Comparison of ENCODE assay signal across 24 cellular contexts in genomic region chr5:159727167-159727566, GRCh38.
"Had no signal": no experiment of that assay in that cellular context is flagged by ENCODE, and none has a peak within 500 bp of the region (broad histone marks: within the 10 kb centered on the region; RNA-seq: fewer than 3 reads in every experiment).

No MANE protein-coding gene starts in this region.

- ATAC-seq: gastrocnemius medialis; left cardiac atrium; lower lobe of right lung; natural killer cell treated with Interleukin-12 subunit alpha and Interleukin-12 subunit beta and Interleukin-15 and Interleukin-18, amount 100 ng/mL, for 72 hours; psoas muscle; sciatic nerve; stimulated activated memory B cell treated with anti-CD40 and anti-IgM and Interleukin-4, amounts not matched to agents 10 μg/mL and 1 μg/mL and 100 μg/mL, for 72 hours; upper lobe of right lung had no signal

- H3K4me1 ChIP-seq: colonic mucosa, gastrocnemius medialis, left ventricle myocardium inferior, lower lobe of right lung, parathyroid adenoma, psoas muscle, tibial artery, upper lobe of right lung, vagina had no signal

- H3K79me2 ChIP-seq: parathyroid adenoma had no signal

- H3K9me3 Mint-ChIP-seq: memory B cell; natural killer cell treated with Interleukin-12 subunit alpha and Interleukin-12 subunit beta and Interleukin-15 and Interleukin-18, amount 100 ng/mL, for 72 hours; stimulated activated naive CD8-positive, alpha-beta T cell treated with anti-CD3 and anti-CD28 coated beads, Interleukin-15, Interleukin-2, amounts not matched to agents 100 ng/mL and 50 ng/mL, for 24 hours had no signal

- H3K27me3 ChIP-seq: colonic mucosa, gastrocnemius medialis, spleen, tibial artery, vagina had no signal

- H3K36me3 Mint-ChIP-seq: memory B cell; natural killer cell treated with Interleukin-12 subunit alpha and Interleukin-12 subunit beta and Interleukin-15 and Interleukin-18, amount 100 ng/mL, for 72 hours; stimulated activated memory B cell treated with anti-CD40 and anti-IgM and Interleukin-4, amounts not matched to agents 10 μg/mL and 1 μg/mL and 100 μg/mL, for 72 hours had no signal

- H3K4me3 Mint-ChIP-seq: memory B cell; natural killer cell treated with Interleukin-12 subunit alpha and Interleukin-12 subunit beta and Interleukin-15 and Interleukin-18, amount 100 ng/mL, for 72 hours; stimulated activated memory B cell treated with anti-CD40 and anti-IgM and Interleukin-4, amounts not matched to agents 10 μg/mL and 1 μg/mL and 100 μg/mL, for 72 hours; stimulated activated naive CD8-positive, alpha-beta T cell treated with anti-CD3 and anti-CD28 coated beads, Interleukin-15, Interleukin-2, amounts not matched to agents 100 ng/mL and 50 ng/mL, for 24 hours had no signal

- H3K9ac ChIP-seq: parathyroid adenoma had no signal

- H3K27ac Mint-ChIP-seq: memory B cell; natural killer cell treated with Interleukin-12 subunit alpha and Interleukin-12 subunit beta and Interleukin-15 and Interleukin-18, amount 100 ng/mL, for 72 hours; stimulated activated memory B cell treated with anti-CD40 and anti-IgM and Interleukin-4, amounts not matched to agents 10 μg/mL and 1 μg/mL and 100 μg/mL, for 72 hours; stimulated activated naive CD8-positive, alpha-beta T cell treated with anti-CD3 and anti-CD28 coated beads, Interleukin-15, Interleukin-2, amounts not matched to agents 100 ng/mL and 50 ng/mL, for 24 hours had no signal

- H3K27ac ChIP-seq: colonic mucosa, gastrocnemius medialis, left ventricle myocardium inferior, lower lobe of right lung, parathyroid adenoma, psoas muscle, spleen, tibial artery, upper lobe of right lung, vagina had no signal

- H3K9me3 ChIP-seq: colonic mucosa, gastrocnemius medialis, left ventricle myocardium inferior, lower lobe of right lung, psoas muscle, spleen, tibial artery, upper lobe of right lung, vagina had no signal

- DNase-seq: colonic mucosa; dermis blood vessel endothelial cell; gastrocnemius medialis; kidney; left cardiac atrium; left ventricle myocardium inferior; lower lobe of right lung; midbrain; occipital lobe; psoas muscle; retina; spleen; stimulated activated CD4-positive, alpha-beta T cell treated with anti-CD3 and anti-CD28 coated beads, Interleukin-15, amount 100 ng/mL, for 24 hours; stimulated activated CD4-positive, alpha-beta T cell treated with anti-CD3 and anti-CD28 coated beads, Interleukin-1b, Interleukin-23, amount 100 ng/mL, for 48 hours; stimulated activated CD4-positive, alpha-beta T cell treated with anti-CD3 and anti-CD28 coated beads, Interleukin-4, amount 100 ng/mL, for 24 hours; tibial artery; upper lobe of right lung had no signal

- H3K4me3 ChIP-seq: colonic mucosa, gastrocnemius medialis, left ventricle myocardium inferior, lower lobe of right lung, psoas muscle, spleen, tibial artery, upper lobe of right lung, vagina had no signal

- H2AFZ ChIP-seq: parathyroid adenoma had no signal

- H3K36me3 ChIP-seq: colonic mucosa, gastrocnemius medialis, left ventricle myocardium inferior, lower lobe of right lung, spleen, tibial artery, upper lobe of right lung, vagina had no signal
